Comparison of ENCODE assay signal across 25 cellular contexts in the genomic region with DNA sequence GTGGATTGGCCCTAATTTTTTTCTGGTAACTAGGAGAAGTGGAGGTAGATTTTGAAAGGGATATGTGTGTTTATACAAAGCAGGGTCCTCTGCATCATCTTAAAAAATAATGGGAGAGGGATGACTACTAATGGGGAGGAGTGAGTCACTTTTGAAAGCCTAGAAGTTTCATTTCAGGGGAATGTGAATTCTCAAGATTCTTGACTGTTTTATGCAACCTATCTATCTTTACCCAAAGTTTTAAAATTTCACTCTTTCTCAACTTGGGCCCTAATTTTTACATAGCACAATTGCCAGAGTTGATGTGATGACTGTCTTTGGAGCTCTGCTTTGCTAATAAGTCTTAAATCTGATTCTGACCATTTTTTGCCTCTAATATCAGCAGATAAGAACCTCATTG.
DNase-seq lines count a peak whose midpoint lies in the region; ATAC-seq and TF ChIP-seq lines count a peak whose summit lies in the region.
"Had no signal": no experiment of that assay in that cellular context is flagged by ENCODE, and none has a peak within 500 bp of the region (broad histone marks: within the 10 kb centered on the region; RNA-seq: fewer than 3 reads in every experiment).

No MANE protein-coding gene starts in this region.

- in situ Hi-C loops in astrocyte of the spinal cord (cut with HindIII; ENCODE audit: low sequenced_read_pairs) = no loop called here

- CTCF ChIA-PET in AG04450 (lab: Charles Lee) = interaction anchor here (0.7 kb wide), 1 partner anchor 95 kb away, joined by 6 read pairs; no protein-coding TSS in a partner anchor

- H3K4me3 ChIP-seq in AG04450 (ENCODE audit: low read depth, low read length) = no peak overlapping the region
- H3K4me3 ChIP-seq in astrocyte of the spinal cord (ENCODE audit: low read depth, low read length) = no peak overlapping the region
- H3K4me3 ChIP-seq: BLaER1 treated with 17β-estradiol and CSF1 and Interleukin-3, amounts not matched to agents 10 nM and 100 nM; body of pancreas; HAP-1; skin epidermis; upper lobe of left lung had no signal

- ATAC-seq in esophagus mucosa (no peak), HG03135 (IDR thresholded peaks at IDR 0.05; ENCODE audit: unreplicated experiment) (no peak)
- ATAC-seq: body of pancreas had no signal

- TF ChIP-seq CTCF in AG04450 (IDR thresholded peaks at IDR 0.05; ENCODE audit: low read depth, low read length) = no peak
- no peak for TF ChIP-seq CTCF in astrocyte of the spinal cord (IDR thresholded peaks at IDR 0.05; ENCODE audit: low read depth, low read length)

- POLR2A ChIA-PET in AG04450 (lab: Yijun Ruan, JAX) = no interaction called here

- DNase-seq in AG04450 (ENCODE audit: low read depth, low spot score) (no peak), M059J (ENCODE audit: low read depth) (peak; percentile 19), astrocyte of the spinal cord (ENCODE audit: low read depth, low spot score) (peak; percentile 49), hepatic stellate cell (ENCODE audit: low spot score) (peak; percentile 9), NK-92 (lab: John Stamatoyannopoulos, UW; ENCODE audit: unreplicated experiment) (no peak)
- DNase-seq in stimulated activated CD4-positive, alpha-beta T cell treated with anti-CD3 and anti-CD28 coated beads, Interleukin-4, amount 100 ng/mL, for 1 hour = no peak
- DNase-seq: activated B cell treated with CpG ODN at 0.5 μM for 24 hours; activated CD4-positive, alpha-beta T cell treated with anti-CD3 and anti-CD28 coated beads, Interleukin-2, amount 50 U/mL, for 48 hours; activated CD8-positive, alpha-beta memory T cell treated with anti-CD3 and anti-CD28 coated beads, Interleukin-2, amount 50 U/mL, for 48 hours; body of pancreas; Caco-2; DMS79 treated with DMSO at 0.1 percent for 48 hours; kidney glomerular epithelial cell; NCI-H1417 treated with DMSO at 0.1 percent for 48 hours; NCI-H2081 treated with DMSO at 0.1 percent for 48 hours; OCI-M1; SHP77 treated with DMSO at 0.1 percent for 48 hours; substantia nigra; upper lobe of left lung had no signal

- H3K27me3 ChIP-seq in AG04450 (ENCODE audit: control insufficient read depth, insufficient read depth, low read length) = no peaks in the 10 kb centered on the region
- H3K27me3 ChIP-seq: BLaER1 treated with 17β-estradiol and CSF1 and Interleukin-3, amounts not matched to agents 10 nM and 100 nM; body of pancreas; neutrophil; upper lobe of left lung had no signal

- H3K9me3 ChIP-seq in AG04450 (ENCODE audit: control insufficient read depth, insufficient read depth, low read length) = no peaks in the 10 kb centered on the region
- H3K9me3 ChIP-seq: BLaER1 treated with 17β-estradiol and CSF1 and Interleukin-3, amounts not matched to agents 10 nM and 100 nM; body of pancreas; Caco-2; HAP-1; neutrophil; upper lobe of left lung had no signal

- peak overlapping the region; percentile 47 for H3K27ac ChIP-seq in AG04450 (ENCODE audit: low read depth, low read length)
- H3K27ac ChIP-seq: BLaER1 treated with 17β-estradiol and CSF1 and Interleukin-3, amounts not matched to agents 10 nM and 100 nM; body of pancreas; neutrophil; skin epidermis; upper lobe of left lung had no signal

Comparison
In these comparisons a context has a peak if more than half of its experiments do, and no peak if none do; other contexts are left out.
1. DNase-seq: peak in M059J (single experiment), astrocyte of the spinal cord (single experiment) and hepatic stellate cell (single experiment); none in AG04450 (single experiment), stimulated activated CD4-positive, alpha-beta T cell treated with anti-CD3 and anti-CD28 coated beads, Interleukin-4, amount 100 ng/mL, for 1 hour (single experiment) and NK-92 (single experiment).